22 cellular contexts compared by ENCODE assay signal in the genomic region with DNA sequence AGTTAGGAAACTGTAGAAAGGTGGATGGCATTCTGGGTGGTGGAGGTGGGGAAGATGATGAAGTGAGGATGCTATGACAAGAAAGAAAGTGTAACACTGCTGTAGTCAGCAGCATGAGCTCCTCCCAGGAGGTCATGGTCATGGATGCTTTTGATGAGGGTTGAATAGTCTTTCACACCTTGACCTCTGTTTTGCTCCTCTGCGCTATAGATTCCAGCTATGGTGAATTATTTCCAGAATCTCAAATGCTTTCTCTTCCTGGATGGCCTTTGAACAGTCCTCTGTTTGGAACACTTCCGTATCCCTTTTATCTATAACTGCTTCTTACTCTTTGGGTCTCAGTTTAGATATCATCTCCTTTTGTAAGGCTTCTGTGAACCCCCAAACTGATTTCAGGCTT.
DNase-seq lines count a peak whose midpoint lies in the region; ATAC-seq, FAIRE-seq and TF ChIP-seq lines count a peak whose summit lies in the region.
"Had no signal": no experiment of that assay in that cellular context is flagged by ENCODE, and none has a peak within 500 bp of the region (broad histone marks: within the 10 kb centered on the region; RNA-seq: fewer than 3 reads in every experiment).

No MANE protein-coding gene starts in this region.

- H3K18ac ChIP-seq in H1 (ENCODE audit: extremely low read depth, low read length): peak overlapping the region; percentile 29; the same call in 1 of the 2 replicates

- no peak overlapping the region for H3K9ac ChIP-seq in Karpas-422 (ENCODE audit: low read length)
- H3K9ac ChIP-seq in Loucy (ENCODE audit: low read depth, low read length, poor library complexity, severe bottlenecking): peak overlapping the region; percentile 65
- no peak overlapping the region for H3K9ac ChIP-seq in H1 (replicated peaks in 1 of 4; ENCODE audit: extremely low read depth in 1 of 4, low read depth in 3 of 4, low read length in 3 of 4)
- H3K9ac ChIP-seq: BLaER1 had no signal

- no peak overlapping the region for H3K23ac ChIP-seq in H1 (ENCODE audit: insufficient read length)

- peaks cover 8% of the 10 kb centered on the region; the same call in 1 of the 2 replicates for H3F3A ChIP-seq in Loucy (ENCODE audit: low read depth)

- CTCF ChIA-PET in H1 (lab: Charles Lee; ENCODE audit: partially characterized antibody): interaction anchor here (1.2 kb wide), 1 partner anchor 55 kb away, joined by 3 read pairs; no protein-coding TSS in a partner anchor
- CTCF ChIA-PET in CD8-positive, alpha-beta T cell (lab: Charles Lee): no interaction called here

- H3K4me2 ChIP-seq in Karpas-422 (ENCODE audit: low read depth, low read length, poor library complexity, severe bottlenecking): no peak overlapping the region
- no peak overlapping the region for H3K4me2 ChIP-seq in Loucy (ENCODE audit: low read depth, low read length, poor library complexity, severe bottlenecking)
- no peak overlapping the region for H3K4me2 ChIP-seq in H1 (ENCODE audit: insufficient read depth in 1 of 2, low read depth in 2 of 2, low read length in 2 of 2)

- H2BK15ac ChIP-seq in H1 (ENCODE audit: low read length): 0 out of 2 replicates have a peak overlapping the region, but pooled peaks have one; percentile 37

- H3K27me3 ChIP-seq in Karpas-422 (ENCODE audit: low read length): no peaks in the 10 kb centered on the region
- H3K27me3 ChIP-seq in Loucy (ENCODE audit: insufficient read depth, low read length, poor library complexity, severe bottlenecking): no peaks in the 10 kb centered on the region
- H3K27me3 ChIP-seq in H1 (replicated peaks in 1 of 4; ENCODE audit: control insufficient read depth in 3 of 4, extremely low read depth in 1 of 4, insufficient read depth in 3 of 4, low read length in 3 of 4): no peaks in the 10 kb centered on the region
- H3K27me3 ChIP-seq in CD8-positive, alpha-beta T cell (ENCODE audit: insufficient read depth, low read length): no peaks in the 10 kb centered on the region
- H3K27me3 ChIP-seq: BE2C had no signal

- FAIRE-seq in H1 (lab: Jason Lieb, UNC): no peak
- FAIRE-seq: A204.1, D721Med, G401.6, GM12891, GM19239 had no signal

- no peaks in the 10 kb centered on the region for H3K23me2 ChIP-seq in H1 (ENCODE audit: low read depth, low read length)

- no peaks in the 10 kb centered on the region for H3K79me1 ChIP-seq in H1 (ENCODE audit: low read depth, low read length)

- H3K36me3 Mint-ChIP-seq in type B pancreatic cell: no peaks in the 10 kb centered on the region
- no peaks in the 10 kb centered on the region for H3K36me3 Mint-ChIP-seq in CD8-positive, alpha-beta T cell
- H3K36me3 Mint-ChIP-seq: CD14-positive monocyte; CD4-positive, alpha-beta memory T cell; CD4-positive, CD25-positive, alpha-beta regulatory T cell had no signal

- no peak overlapping the region for H3K4me3 Mint-ChIP-seq in type B pancreatic cell
- no peak overlapping the region for H3K4me3 Mint-ChIP-seq in CD8-positive, alpha-beta T cell
- H3K4me3 Mint-ChIP-seq: CD14-positive monocyte; CD4-positive, alpha-beta memory T cell; CD4-positive, CD25-positive, alpha-beta regulatory T cell had no signal

- intact Hi-C loops in CD8-positive, alpha-beta T cell (cut with DNase I, micrococcal nuclease): loop anchor here in 1 of 2 experiments (10.0 kb wide), 1 partner anchor 1431 kb away; no protein-coding TSS in a partner anchor

- H4K8ac ChIP-seq in H1 (ENCODE audit: extremely low read depth, insufficient read depth, low read length): no peak overlapping the region

- H4K5ac ChIP-seq in H1 (ENCODE audit: insufficient read length, low read depth, low read length): no peak overlapping the region

- 93% methylated on average over 2 of the region's 2 CpGs; no CpG with 5 or more reads in 1 of the 2 experiments for WGBS in H1 (ENCODE audit: extremely low coverage in 1 of 2, insufficient coverage in 1 of 2, insufficient read length in 1 of 2, insufficient replicate concordance in 2 of 2, low coverage in 1 of 2, low lambda C conversion rate in 2 of 2, missing lambda C conversion rate in 1 of 2), 2 experiments

- ATAC-seq in CD8-positive, alpha-beta T cell: no peak

- no peak overlapping the region for H3K14ac ChIP-seq in H1 (ENCODE audit: insufficient read length)

- H3K36me3 ChIP-seq in Karpas-422 (ENCODE audit: insufficient read depth, low read length) (no peaks in the 10 kb centered on the region), Loucy (ENCODE audit: insufficient read depth, low read length) (no peaks in the 10 kb centered on the region), H1 (ENCODE audit: control insufficient read depth in 2 of 4, insufficient read depth in 4 of 4, low read length in 3 of 4) (no peaks in the 10 kb centered on the region)
- no peaks in the 10 kb centered on the region for H3K36me3 ChIP-seq in CD8-positive, alpha-beta T cell (ENCODE audit: insufficient read depth, low read length)
- H3K36me3 ChIP-seq: BE2C, BLaER1 had no signal

- H2BK20ac ChIP-seq in H1 (ENCODE audit: low read length): peak overlapping the region; percentile 40; the same call in 1 of the 2 replicates

- H2AK5ac ChIP-seq in H1 (ENCODE audit: low read depth, low read length): no peak overlapping the region

- H3K9me3 ChIP-seq in Karpas-422 (ENCODE audit: low read length) (no peaks in the 10 kb centered on the region), Loucy (ENCODE audit: insufficient read depth, low read depth, low read length) (no peaks in the 10 kb centered on the region), H1 (ENCODE audit: insufficient read depth in 2 of 2, low read depth in 1 of 2, low read length in 1 of 2) (no peaks in the 10 kb centered on the region)
- H3K9me3 ChIP-seq in CD8-positive, alpha-beta T cell (ENCODE audit: low read length): no peaks in the 10 kb centered on the region
- H3K9me3 ChIP-seq: BE2C, BLaER1, Caco-2 had no signal

- H4K91ac ChIP-seq in H1 (replicated peaks; ENCODE audit: insufficient read length, low read length): peak overlapping the region; percentile 44

- DNase-seq in Karpas-422 (peak; percentile 11), H1 (ENCODE audit: low read depth in 1 of 2, low spot score in 2 of 2) (no peak), type B pancreatic cell (ENCODE audit: extremely low spot score, unreplicated experiment) (no peak)
- DNase-seq in CD8-positive, alpha-beta T cell: no peak
- no peak for DNase-seq in stimulated activated naive CD4-positive, alpha-beta T cell treated with Interleukin-2 at 50 U/mL for 16 hours (lab: John Stamatoyannopoulos, UW)
- DNase-seq: 8988T; ACHN; BE2C; C1 segment of cervical spinal cord; Caco-2; Calu3; CD4-positive, alpha-beta memory T cell; CD4-positive, CD25-positive, alpha-beta regulatory T cell; GF-D8 had no signal

- H3K4me1 Mint-ChIP-seq in type B pancreatic cell (ENCODE audit: unreplicated experiment): peaks cover 55% of the 10 kb centered on the region
- no peaks in the 10 kb centered on the region for H3K4me1 Mint-ChIP-seq in CD8-positive, alpha-beta T cell (ENCODE audit: low read depth)
- H3K4me1 Mint-ChIP-seq: CD14-positive monocyte; CD4-positive, CD25-positive, alpha-beta regulatory T cell had no signal

- no peak for TF ChIP-seq CTCF in Loucy (conservative IDR thresholded peaks at IDR 0.05; ENCODE audit: low read length)
- no peak for TF ChIP-seq CTCF in H1 (IDR thresholded peaks at IDR 0.05; ENCODE audit: control extremely low read depth in 1 of 3, insufficient read depth in 1 of 3, low read depth in 1 of 3, low read length in 3 of 3)
- no peak for TF ChIP-seq CTCF in type B pancreatic cell (conservative IDR thresholded peaks at IDR 0.05)
- no peak for TF ChIP-seq CTCF in CD8-positive, alpha-beta T cell (IDR thresholded peaks at IDR 0.05)

- H3K4ac ChIP-seq in H1 (replicated peaks; ENCODE audit: insufficient read length, low read depth, low read length): no peak overlapping the region

- H3K79me2 ChIP-seq in Karpas-422 (ENCODE audit: low read length): no peaks in the 10 kb centered on the region
- no peaks in the 10 kb centered on the region for H3K79me2 ChIP-seq in Loucy (ENCODE audit: insufficient read depth, low read length)
- no peaks in the 10 kb centered on the region for H3K79me2 ChIP-seq in H1 (ENCODE audit: control insufficient read depth in 1 of 2, insufficient read depth in 2 of 2, low read length in 2 of 2)

- no peak for TF ChIP-seq RAD21 in H1 (IDR thresholded peaks at IDR 0.05 in 1 of 2, conservative IDR thresholded peaks at IDR 0.05 in 1 of 2; ENCODE audit: low read depth in 2 of 2, low read length in 2 of 2)

- H2BK5ac ChIP-seq in H1 (ENCODE audit: low read depth, low read length): no peak overlapping the region

- POLR2A ChIA-PET in H1 (lab: Charles Lee; ENCODE audit: partially characterized antibody): no interaction called here
- POLR2A ChIA-PET in CD8-positive, alpha-beta T cell (lab: Charles Lee): no interaction called here

- H3K27ac Mint-ChIP-seq in type B pancreatic cell: no peak overlapping the region
- H3K27ac Mint-ChIP-seq in CD8-positive, alpha-beta T cell: no peak overlapping the region
- H3K27ac Mint-ChIP-seq: CD14-positive monocyte; CD4-positive, CD25-positive, alpha-beta regulatory T cell had no signal

- H2BK12ac ChIP-seq in H1 (ENCODE audit: low read depth, low read length): peak overlapping the region; percentile 53; the same call in 1 of the 2 replicates

- peaks cover 44% of the 10 kb centered on the region for H3K27me3 Mint-ChIP-seq in type B pancreatic cell
- H3K27me3 Mint-ChIP-seq in CD8-positive, alpha-beta T cell (ENCODE audit: low read depth): peaks cover 22% of the 10 kb centered on the region

- H2AFZ ChIP-seq in Karpas-422 (ENCODE audit: low read length): no peak overlapping the region
- H2AFZ ChIP-seq in Loucy (ENCODE audit: low read length): no peak overlapping the region
- H2AFZ ChIP-seq in H1 (ENCODE audit: low read length): no peak overlapping the region

- no peak for TF ChIP-seq POLR2A in H1 (IDR thresholded peaks at IDR 0.05; ENCODE audit: control extremely low read depth in 1 of 2, low read depth in 2 of 2, low read length in 2 of 2)

- no peaks in the 10 kb centered on the region for H4K20me1 ChIP-seq in Karpas-422 (ENCODE audit: insufficient read depth, low read depth, low read length)
- no peaks in the 10 kb centered on the region for H4K20me1 ChIP-seq in Loucy (ENCODE audit: insufficient read depth, low read length, poor library complexity, severe bottlenecking)
- H4K20me1 ChIP-seq in H1 (replicated peaks in 1 of 2; ENCODE audit: control insufficient read depth in 1 of 2, insufficient read depth in 2 of 2, low read length in 2 of 2): no peaks in the 10 kb centered on the region
- H4K20me1 ChIP-seq: BLaER1 had no signal

- H3K4me3 ChIP-seq in Karpas-422 (ENCODE audit: low read length): no peak overlapping the region
- H3K4me3 ChIP-seq in Loucy (ENCODE audit: low read length, poor library complexity, severe bottlenecking): no peak overlapping the region
- no peak overlapping the region for H3K4me3 ChIP-seq in H1 (ENCODE audit: extremely low read depth in 1 of 4, insufficient read depth in 2 of 4, low read depth in 3 of 4, low read length in 4 of 4)
- H3K4me3 ChIP-seq in CD8-positive, alpha-beta T cell (ENCODE audit: low read depth, low read length): no peak overlapping the region
- H3K4me3 ChIP-seq: BLaER1 had no signal

- H3K9me2 ChIP-seq in Karpas-422 (replicated peaks; ENCODE audit: insufficient read depth, low read length) (no peaks in the 10 kb centered on the region), Loucy (replicated peaks; ENCODE audit: low read depth, low read length) (no peaks in the 10 kb centered on the region)

- H3K9me3 Mint-ChIP-seq in type B pancreatic cell: no peaks in the 10 kb centered on the region
- no peaks in the 10 kb centered on the region for H3K9me3 Mint-ChIP-seq in CD8-positive, alpha-beta T cell

- no peak overlapping the region for H3K56ac ChIP-seq in H1 (replicated peaks; ENCODE audit: insufficient read length, low read depth, low read length)

- TF ChIP-seq EP300 in H1 (IDR thresholded peaks at IDR 0.05; ENCODE audit: borderline replicate concordance in 1 of 2, low read depth in 2 of 2, low read length in 2 of 2): no peak

- no peak overlapping the region for H2BK120ac ChIP-seq in H1 (replicated peaks; ENCODE audit: low read depth, low read length)

- H3K27ac ChIP-seq in Karpas-422 (ENCODE audit: low read length) (no peak overlapping the region), H1 (ENCODE audit: low read depth, low read length) (no peak overlapping the region)
- H3K27ac ChIP-seq in CD8-positive, alpha-beta T cell (ENCODE audit: low read depth, low read length): no peak overlapping the region

- H3K4me1 ChIP-seq in Karpas-422 (ENCODE audit: low read length) (no peaks in the 10 kb centered on the region), Loucy (ENCODE audit: insufficient read depth, low read length, poor library complexity, severe bottlenecking) (peaks cover 72% of the 10 kb centered on the region), H1 (replicated peaks in 1 of 4; ENCODE audit: control insufficient read depth in 3 of 4, insufficient read depth in 4 of 4, low read length in 3 of 4) (peaks cover 0 to 15% (median 5%) of the 10 kb centered on the region in 4 experiments; a peak in 4 of 7 replicates)
- H3K4me1 ChIP-seq in CD8-positive, alpha-beta T cell (ENCODE audit: insufficient read depth, low read length): no peaks in the 10 kb centered on the region
- H3K4me1 ChIP-seq: BE2C, Caco-2 had no signal
